Comparison of ENCODE assay signal across 9 cellular contexts in the genomic region with DNA sequence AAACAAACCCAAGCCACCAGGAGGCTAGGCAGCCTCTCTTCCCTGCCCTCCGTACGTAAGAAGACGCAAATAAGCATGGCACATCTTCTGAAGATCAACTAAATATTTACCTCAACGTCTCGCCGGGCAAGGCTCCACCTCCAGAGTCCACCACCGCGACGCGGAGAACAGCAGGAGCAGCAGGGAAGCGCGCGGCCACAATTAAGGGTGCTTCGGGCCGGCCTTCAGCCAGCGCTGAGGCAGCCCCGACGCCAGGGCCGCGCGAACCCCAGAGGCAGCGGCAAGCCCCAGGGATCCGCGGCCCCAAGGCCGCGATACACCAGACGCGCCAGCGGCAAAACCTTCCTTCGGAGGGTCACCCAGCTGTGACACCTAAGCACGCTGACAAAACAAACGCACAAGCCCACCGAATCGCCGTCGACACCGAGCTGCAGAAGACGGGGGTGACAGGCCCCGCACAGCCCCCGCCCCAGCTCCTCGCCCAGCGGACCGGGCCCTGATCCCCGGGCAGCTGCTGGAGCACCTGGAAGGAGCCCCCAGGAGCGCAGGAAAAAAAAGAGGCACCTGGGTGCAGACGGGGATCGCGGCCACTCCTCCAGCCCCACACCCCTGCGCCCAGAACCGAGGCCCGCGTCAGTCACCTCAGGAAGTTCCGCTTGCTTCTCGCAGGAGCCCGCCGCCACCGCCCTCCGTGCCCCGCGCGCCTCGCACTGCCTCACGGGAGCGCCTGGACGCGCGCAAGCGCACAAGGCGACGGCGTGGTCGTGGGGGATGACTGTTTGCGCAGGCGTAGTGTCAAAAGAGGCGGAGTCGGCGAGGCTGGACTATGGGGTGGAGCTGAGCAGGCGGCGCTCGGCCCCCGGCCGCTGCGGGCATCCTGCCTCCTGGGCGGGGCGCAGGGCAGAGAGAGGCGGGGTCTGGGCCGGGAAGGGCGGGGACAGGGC. TPM values are rescaled to one million over a fixed set of nuclear protein-coding genes. Genes with fewer than 3 reads are reported as not detected.
A peak's percentile ranks its signal among the peaks of the same experiment; 100 is the strongest.
DNase-seq lines count a peak whose midpoint lies in the region; ATAC-seq, FAIRE-seq and TF ChIP-seq lines count a peak whose summit lies in the region.
"Had no signal": no experiment of that assay in that cellular context is flagged by ENCODE, and none has a peak within 500 bp of the region (broad histone marks: within the 10 kb centered on the region; RNA-seq: fewer than 3 reads in every experiment).

HAUS3 (minus strand) TSS at position 712 of the 944 bp plus-strand sequence. CDS start 1,175 bp downstream, outside the sequence.
POLN (minus strand) TSS at position 712 of the 944 bp plus-strand sequence. CDS start 12,890 bp downstream, outside the sequence.

- POLR2A ChIA-PET in BJ (lab: Charles Lee): interaction anchor here (0.6 to 1.8 kb wide), 3 partner anchors 9 to 601 kb away, joined by 5 to 7 read pairs (median 6); no protein-coding TSS in a partner anchor
- POLR2A ChIA-PET in HepG2 (lab: Yijun Ruan, JAX): interaction anchor here (0.6 to 1.8 kb wide), 8 partner anchors 9 to 295 kb away, joined by 3 to 11 read pairs (median 5); partner anchors contain the start of genes FAM193A, MXD4 and RNF4

- peak within 1 kb of the TSS; percentile 93 for H3K27ac Mint-ChIP-seq in activated CD4-positive, alpha-beta T cell treated with anti-CD3 and anti-CD28 coated beads, Interleukin-2, amount 10 ng/mL, durations not matched to agents 24 days and 14 days

- TF ChIP-seq POLR2A in HepG2 (IDR thresholded peaks at IDR 0.05; ENCODE audit: insufficient read depth in 1 of 2, low read depth in 2 of 2, low read length in 2 of 2): peak in 1 of 2 experiments; percentile 55; a peak in 1 of 4 replicates

- H3K4me2 ChIP-seq in HepG2 (ENCODE audit: low read depth, low read length): peak within 1 kb of the TSS; percentile 72

- no peaks in the 10 kb centered on the region for H3K9me3 ChIP-seq in HepG2 (ENCODE audit: low read length)

- peak; percentile 79 for ATAC-seq in HG03457 (IDR thresholded peaks at IDR 0.05; ENCODE audit: unreplicated experiment)
- peak; percentile 87 for ATAC-seq in HepG2

- in situ Hi-C loops in HepG2 (cut with HindIII; ENCODE audit: extremely low pct_ligation_motif_present, low pct_unique_long_range_greater_than_20kb): no loop called here

- peak within 1 kb of the TSS; percentile 86 for H3K9ac ChIP-seq in HepG2 (ENCODE audit: insufficient read depth, low read depth, low read length)

- peaks cover 49% of the 10 kb centered on the region for H3K4me1 Mint-ChIP-seq in activated CD4-positive, alpha-beta T cell treated with anti-CD3 and anti-CD28 coated beads, Interleukin-2, amount 10 ng/mL, durations not matched to agents 24 days and 14 days

- no TSS peak for BruUV-seq in HepG2 (replicated peaks; lab: Mats Ljungman, UMichigan)

- H4K20me1 ChIP-seq in HepG2 (ENCODE audit: insufficient read depth, low read length): 0 out of 2 replicates have a peak, but pooled peaks cover 2% of the 10 kb centered on the region

- DNase-seq in BJ (ENCODE audit: low read depth) (peak; percentile 73), GM19240 (ENCODE audit: insufficient read length, low spot score) (peak; percentile 98), NCI-H524 treated with DMSO at 0.1 percent for 48 hours (lab: John Stamatoyannopoulos, UW) (peak; percentile 57), cortex of kidney (lab: John Stamatoyannopoulos, UW) (peak; percentile 94), HepG2 (ENCODE audit: low spot score) (peak; percentile 90)
- peak; percentile 100 for DNase-seq in activated CD4-positive, alpha-beta T cell treated with anti-CD3 and anti-CD28 coated beads, Interleukin-2, amount 10 ng/mL, durations not matched to agents 24 days and 14 days
- peak; percentile 98 to 99 for DNase-seq in stimulated activated CD4-positive, alpha-beta T cell treated with anti-CD3 and anti-CD28 coated beads, Interleukin-2, amount 100 ng/mL, for 48 hours

- 1% methylated on average over 16 of the region's 88 CpGs for WGBS in HepG2 (ENCODE audit: low lambda C conversion rate)

- H3K79me2 ChIP-seq in HepG2 (ENCODE audit: insufficient read depth, low read length): peaks cover 43% of the 10 kb centered on the region

- H3K4me1 ChIP-seq in HepG2 (ENCODE audit: insufficient read depth, low read length): peaks cover 70% of the 10 kb centered on the region

- peaks cover 26% of the 10 kb centered on the region for H3K36me3 Mint-ChIP-seq in activated CD4-positive, alpha-beta T cell treated with anti-CD3 and anti-CD28 coated beads, Interleukin-2, amount 10 ng/mL, durations not matched to agents 24 days and 14 days (ENCODE audit: low read depth)

- H3K27me3 ChIP-seq in BJ (ENCODE audit: control insufficient read depth, insufficient read depth, low read length) (no peaks in the 10 kb centered on the region), HepG2 (ENCODE audit: control insufficient read depth in 1 of 2, insufficient read depth in 2 of 2, low read length in 2 of 2) (no peaks in the 10 kb centered on the region)

- TF ChIP-seq EP300 in HepG2 (IDR thresholded peaks at IDR 0.05; ENCODE audit: low read depth in 2 of 2, low read length in 2 of 2) (no peak), HepG2 (CRISPR knock-in tag; IDR thresholded peaks at IDR 0.05; ENCODE audit: borderline replicate concordance) (no peak)

- TF ChIP-seq CTCF in BJ (IDR thresholded peaks at IDR 0.05; ENCODE audit: insufficient read depth, low read depth, low read length) (no peak), HepG2 (CRISPR knock-in tag; IDR thresholded peaks at IDR 0.05) (no peak; the same call in 1 of the 2 replicates)

- no peak for TF ChIP-seq RAD21 in HepG2 (CRISPR knock-in tag; IDR thresholded peaks at IDR 0.05)

- peaks cover 2% of the 10 kb centered on the region for H3K27me3 Mint-ChIP-seq in activated CD4-positive, alpha-beta T cell treated with anti-CD3 and anti-CD28 coated beads, Interleukin-2, amount 10 ng/mL, durations not matched to agents 24 days and 14 days

- no peak within 1 kb of the TSS for H2AFZ ChIP-seq in HepG2 (ENCODE audit: low read length)

- no peaks in the 10 kb centered on the region for H3K9me3 Mint-ChIP-seq in activated CD4-positive, alpha-beta T cell treated with anti-CD3 and anti-CD28 coated beads, Interleukin-2, amount 10 ng/mL, durations not matched to agents 24 days and 14 days

- FAIRE-seq in HepG2 (lab: Jason Lieb, UNC): peak; percentile 69
- FAIRE-seq: endometrium had no signal

- H3K27ac ChIP-seq in HepG2 (ENCODE audit: extremely low read length, insufficient read depth, low read length): peak within 1 kb of the TSS; percentile 77

- H3K4me3 Mint-ChIP-seq in activated CD4-positive, alpha-beta T cell treated with anti-CD3 and anti-CD28 coated beads, Interleukin-2, amount 10 ng/mL, durations not matched to agents 24 days and 14 days: peak within 1 kb of the TSS; percentile 84

- H3K4me3 ChIP-seq in BJ (ENCODE audit: low read depth, low read length) (peak within 1 kb of the TSS; percentile 84), HepG2 (replicated peaks in 1 of 3; ENCODE audit: insufficient read depth in 1 of 3, low read depth in 2 of 3, low read length in 3 of 3) (peak within 1 kb of the TSS; percentile 67 to 93 (median 76))

- intact Hi-C loops in activated CD4-positive, alpha-beta T cell treated with anti-CD3 and anti-CD28 coated beads, Interleukin-2, amount 10 ng/mL, durations not matched to agents 24 days and 14 days (cut with micrococcal nuclease): loop anchor here (1.0 to 10.0 kb wide), 8 partner anchors 21 to 1291 kb away; partner anchors contain the start of genes CFAP99, FAM193A, LRPAP1 and MXD4
- intact Hi-C loops in HepG2 (cut with micrococcal nuclease; ENCODE audit: unreplicated experiment): loop anchor here (1.0 to 10.0 kb wide), 2 partner anchors 21 to 223 kb away; partner anchors contain the start of genes MXD4 and RNF4

- H3K36me3 ChIP-seq in BJ (ENCODE audit: control insufficient read depth, insufficient read depth, low read length) (peaks cover 2% of the 10 kb centered on the region; the same call in 1 of the 2 replicates), HepG2 (replicated peaks in 1 of 2; ENCODE audit: control insufficient read depth in 1 of 2, insufficient read depth in 2 of 2, low read length in 2 of 2) (peaks cover 0 to 10% of the 10 kb centered on the region in 2 experiments; a peak in 2 of 5 replicates)

- CTCF ChIA-PET in BJ (lab: Yijun Ruan, JAX) (interaction anchor here (0.9 to 3.2 kb wide), 5 partner anchors 10 to 200 kb away, joined by 3 to 19 read pairs (median 4); no protein-coding TSS in a partner anchor), HepG2 (lab: Yijun Ruan, JAX; ENCODE audit: low intra/inter-chr PET ratio, low total read pairs) (no interaction called here)

RNA-seq across cellular contexts. Expression of gene HAUS3, which starts in this region (rescaled TPM):
- polyA plus RNA-seq in BJ (2011; rRNA removed) (1.9 and 4.0 TPM in 2 replicates), HepG2 (2011; rRNA removed) (3.3 and 3.9 TPM in 2 replicates)
- polyA minus RNA-seq in BJ (2011; rRNA and poly(A)+ RNA removed): 1.5 and 2.1 TPM in 2 replicates
- total RNA-seq in activated CD4-positive, alpha-beta T cell treated with anti-CD3 and anti-CD28 coated beads, Interleukin-2, amount 10 ng/mL, durations not matched to agents 24 days and 14 days: 19.3 and 19.4 TPM in 2 replicates
- 12.6 and 16.3 TPM in 2 replicates for total RNA-seq in HepG2 (2016; rRNA removed; fragmentation: Illumina TruSeq; extraction: Trizol)
- total RNA-seq in HepG2 (2016; cell fraction: cytosol; rRNA removed; fragmentation: Illumina TruSeq; extraction: Trizol; ENCODE audit: low read depth): 0.71 TPM in 2 replicates
- 12.9 and 15.5 TPM in 2 replicates for total RNA-seq in HepG2 (2016; cell fraction: insoluble cytoplasmic fraction; rRNA removed; fragmentation: Illumina TruSeq; extraction: Trizol)
- total RNA-seq in HepG2 (2016; cell fraction: membrane; rRNA removed; fragmentation: Illumina TruSeq; extraction: Trizol): 3.8 and 4.0 TPM in 2 replicates
- 10.8 and 13.7 TPM in 2 replicates for total RNA-seq in HepG2 (2016; cell fraction: nucleus; rRNA removed; fragmentation: Illumina TruSeq; extraction: Trizol)
- polyA plus RNA-seq in HepG2 (2011; cell fraction: cytosol; rRNA removed): 1.8 and 1.9 TPM in 2 replicates
- polyA plus RNA-seq in HepG2 (2011; cell fraction: nucleus; rRNA removed): 4.8 and 5.1 TPM in 2 replicates
- polyA plus RNA-seq in HepG2 (2012): 5.4 and 6.4 TPM in 2 replicates
- 0.45 and 0.70 TPM in 2 replicates for polyA plus RNA-seq in HepG2 (2016; cell fraction: cytosol; fragmentation: Illumina TruSeq; extraction: Trizol; ENCODE audit: low read depth)
- polyA plus RNA-seq in HepG2 (2016; cell fraction: insoluble cytoplasmic fraction; fragmentation: Illumina TruSeq; extraction: Trizol; ENCODE audit: low read depth): 12.2 and 12.5 TPM in 2 replicates
- 1.8 TPM in 2 replicates for polyA plus RNA-seq in HepG2 (2016; cell fraction: membrane; fragmentation: Illumina TruSeq; extraction: Trizol; ENCODE audit: low read depth)
- polyA plus RNA-seq in HepG2 (2016; cell fraction: nucleus; fragmentation: Illumina TruSeq; extraction: Trizol; ENCODE audit: insufficient read depth, low read depth): 26.7 and 27.4 TPM in 2 replicates
- 1.8 and 2.1 TPM in 2 replicates for polyA minus RNA-seq in HepG2 (2011; rRNA and poly(A)+ RNA removed; ENCODE audit: low replicate concordance)
- 2.2 and 3.3 TPM in 2 replicates for polyA minus RNA-seq in HepG2 (2011; cell fraction: cytosol; rRNA and poly(A)+ RNA removed)
- 5.8 and 6.0 TPM in 2 replicates for polyA minus RNA-seq in HepG2 (2011; cell fraction: nucleus; rRNA and poly(A)+ RNA removed)

RNA-seq across cellular contexts. Expression of gene POLN, which starts in this region (rescaled TPM):
- polyA plus RNA-seq in BJ (2011; rRNA removed) (0.91 and 1.5 TPM in 2 replicates), HepG2 (2011; rRNA removed) (1.2 and 1.5 TPM in 2 replicates)
- 0.62 and 0.90 TPM in 2 replicates for polyA minus RNA-seq in BJ (2011; rRNA and poly(A)+ RNA removed)
- total RNA-seq in activated CD4-positive, alpha-beta T cell treated with anti-CD3 and anti-CD28 coated beads, Interleukin-2, amount 10 ng/mL, durations not matched to agents 24 days and 14 days: 1.9 and 2.3 TPM in 2 replicates
- total RNA-seq in HepG2 (2016; rRNA removed; fragmentation: Illumina TruSeq; extraction: Trizol): 0.60 and 0.93 TPM in 2 replicates
- 2.3 and 2.5 TPM in 2 replicates for total RNA-seq in HepG2 (2016; cell fraction: cytosol; rRNA removed; fragmentation: Illumina TruSeq; extraction: Trizol; ENCODE audit: low read depth)
- 0.68 and 1.1 TPM in 2 replicates for total RNA-seq in HepG2 (2016; cell fraction: insoluble cytoplasmic fraction; rRNA removed; fragmentation: Illumina TruSeq; extraction: Trizol)
- 1.6 and 1.9 TPM in 2 replicates for total RNA-seq in HepG2 (2016; cell fraction: membrane; rRNA removed; fragmentation: Illumina TruSeq; extraction: Trizol)
- 1.1 and 1.5 TPM in 2 replicates for total RNA-seq in HepG2 (2016; cell fraction: nucleus; rRNA removed; fragmentation: Illumina TruSeq; extraction: Trizol)
- 0.81 and 3.7 TPM in 2 replicates for polyA plus RNA-seq in HepG2 (2011; cell fraction: cytosol; rRNA removed)
- 2.7 and 3.7 TPM in 2 replicates for polyA plus RNA-seq in HepG2 (2011; cell fraction: nucleus; rRNA removed)
- polyA plus RNA-seq in HepG2 (2012): 0.39 and 0.48 TPM in 2 replicates
- polyA plus RNA-seq in HepG2 (2016; cell fraction: cytosol; fragmentation: Illumina TruSeq; extraction: Trizol; ENCODE audit: low read depth): 1.0 and 1.4 TPM in 2 replicates
- polyA plus RNA-seq in HepG2 (2016; cell fraction: insoluble cytoplasmic fraction; fragmentation: Illumina TruSeq; extraction: Trizol; ENCODE audit: low read depth): 0.57 and 1.2 TPM in 2 replicates
- polyA plus RNA-seq in HepG2 (2016; cell fraction: membrane; fragmentation: Illumina TruSeq; extraction: Trizol; ENCODE audit: low read depth): 0.90 and 1.4 TPM in 2 replicates
- 0.88 and 2.2 TPM in 2 replicates for polyA plus RNA-seq in HepG2 (2016; cell fraction: nucleus; fragmentation: Illumina TruSeq; extraction: Trizol; ENCODE audit: insufficient read depth, low read depth)
- polyA minus RNA-seq in HepG2 (2011; rRNA and poly(A)+ RNA removed; ENCODE audit: low replicate concordance): 0.44 and 0.96 TPM in 2 replicates
- polyA minus RNA-seq in HepG2 (2011; cell fraction: cytosol; rRNA and poly(A)+ RNA removed): 1.2 and 1.3 TPM in 2 replicates
- polyA minus RNA-seq in HepG2 (2011; cell fraction: nucleus; rRNA and poly(A)+ RNA removed): 0.75 and 1.2 TPM in 2 replicates

Comparison
In these comparisons a context has a peak if more than half of its experiments do, and no peak if none do; other contexts are left out.
1. Peak in every context shown above with its lines: DNase-seq, ATAC-seq, H3K4me3 ChIP-seq and H3K27ac ChIP-seq.